1 cellular context compared by ENCODE assay signal in the genomic region with DNA sequence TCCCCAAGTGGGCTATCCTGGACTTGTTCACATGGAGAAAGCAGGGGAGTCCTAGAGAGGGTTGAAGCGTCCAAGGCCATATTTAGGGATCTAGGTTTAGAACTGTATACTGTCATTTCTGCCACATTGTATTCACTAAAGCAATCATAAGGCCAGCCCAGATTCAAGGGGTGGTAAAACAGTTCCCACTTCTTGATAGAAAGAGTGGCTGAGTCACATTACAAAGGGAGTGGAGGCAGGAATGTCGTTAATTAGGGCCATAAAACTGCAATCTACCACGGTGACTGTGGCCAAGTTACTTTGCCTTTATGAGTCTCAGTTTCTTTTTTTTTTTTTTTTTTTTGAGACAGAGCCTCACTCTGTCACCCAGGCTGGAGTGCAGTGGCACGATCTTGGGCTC.
TF ChIP-seq lines count a peak whose summit lies in the region.

No MANE protein-coding gene starts in this region.

TF ChIP-seq in HCT116, 20 proteins besides CTCF, POLR2A, EP300 and RAD21 (continued from another document):
- TF ChIP-seq REST (IDR thresholded peaks at IDR 0.05; ENCODE audit: low read depth) (no peak), EZH2 (IDR thresholded peaks at IDR 0.05) (no peak), ZBTB33 (IDR thresholded peaks at IDR 0.05; ENCODE audit: extremely low read depth, insufficient replicate concordance, low read length) (no peak), TCF7L2 (IDR thresholded peaks at IDR 0.05; ENCODE audit: borderline replicate concordance, extremely low read depth, insufficient read depth, insufficient read length) (no peak), FOSL1 (IDR thresholded peaks at IDR 0.05; ENCODE audit: low read depth) (no peak), SP1 (IDR thresholded peaks at IDR 0.05; ENCODE audit: low read depth) (no peak), ZFX (IDR thresholded peaks at IDR 0.05) (no peak), ELF1 (IDR thresholded peaks at IDR 0.05; ENCODE audit: borderline replicate concordance, low read depth) (no peak), EGR1 (IDR thresholded peaks at IDR 0.05; ENCODE audit: low read depth) (no peak), ZNF274 (IDR thresholded peaks at IDR 0.05; ENCODE audit: low read depth, low read length) (no peak), CBX3 (IDR thresholded peaks at IDR 0.05; ENCODE audit: low read depth) (no peak), JUND (IDR thresholded peaks at IDR 0.05) (no peak)
- TF ChIP-seq, protein P1, sequence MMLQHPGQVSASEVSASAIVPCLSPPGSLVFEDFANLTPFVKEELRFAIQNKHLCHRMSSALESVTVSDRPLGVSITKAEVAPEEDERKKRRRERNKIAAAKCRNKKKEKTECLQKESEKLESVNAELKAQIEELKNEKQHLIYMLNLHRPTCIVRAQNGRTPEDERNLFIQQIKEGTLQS (IDR thresholded peaks at IDR 0.05), result no peak
